8 cellular contexts compared by ENCODE assay signal in the genomic region with DNA sequence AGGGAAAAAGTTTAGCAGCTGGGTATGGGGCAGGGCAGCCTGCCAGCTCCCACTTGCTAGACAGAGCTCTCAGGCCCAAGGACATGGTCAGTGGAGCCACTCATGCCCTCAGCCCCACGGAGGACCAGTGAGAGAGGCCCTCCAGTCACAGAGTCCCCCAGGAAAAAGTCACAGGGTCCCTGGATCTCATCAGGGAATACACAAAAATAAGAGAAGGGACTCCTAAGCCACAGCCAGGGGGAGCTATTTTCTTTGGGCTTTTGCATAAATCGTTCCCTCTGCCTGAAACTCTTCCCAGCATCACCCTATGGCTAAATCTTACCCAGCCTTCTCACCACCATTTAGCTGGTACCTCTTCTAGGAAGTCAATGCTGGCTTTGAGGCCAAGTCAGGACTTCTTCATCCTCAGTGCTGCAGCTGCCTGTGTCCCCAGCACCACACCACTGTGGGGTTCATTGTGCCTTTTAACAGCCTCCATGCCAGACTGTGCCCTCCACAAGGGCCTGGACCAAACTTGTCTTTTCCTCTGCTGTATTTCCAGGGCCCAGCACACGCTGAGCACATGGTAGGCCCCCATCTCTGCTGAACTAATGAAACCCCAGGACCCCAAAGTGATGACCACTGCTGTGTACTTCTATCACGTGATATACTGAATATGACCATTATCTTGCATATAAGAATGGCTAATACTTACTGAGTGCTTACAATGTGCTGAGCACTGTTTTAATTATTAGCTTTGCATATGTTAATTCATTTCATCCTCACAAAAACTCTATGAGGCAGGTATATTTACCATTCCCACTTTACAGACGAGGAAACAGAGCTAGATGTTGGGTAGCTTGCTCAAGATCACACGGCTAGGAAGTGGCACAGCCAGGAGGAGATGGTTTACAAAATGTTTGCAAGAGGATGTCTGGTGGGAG. TPM values are rescaled to one million over a fixed set of nuclear protein-coding genes. Genes with fewer than 3 reads are reported as not detected.
DNase-seq lines count a peak whose midpoint lies in the region; ATAC-seq and TF ChIP-seq lines count a peak whose summit lies in the region.

No MANE protein-coding gene starts in this region.

- H3K9me3 ChIP-seq in OCI-LY3 (ENCODE audit: insufficient read depth, low read length) (no peaks in the 10 kb centered on the region), breast epithelium (no peaks in the 10 kb centered on the region)

- peak overlapping the region; percentile 97 for H3K4me2 ChIP-seq in OCI-LY3 (ENCODE audit: low read length)

- no peak for TF ChIP-seq POLR2A in breast epithelium (IDR thresholded peaks at IDR 0.05)

- H3K36me3 ChIP-seq in OCI-LY3 (replicated peaks; ENCODE audit: low read depth, low read length) (peaks cover 31% of the 10 kb centered on the region), breast epithelium (peaks cover 10% of the 10 kb centered on the region)

- peak overlapping the region; percentile 80 for H3K4me3 ChIP-seq in OCI-LY3 (ENCODE audit: low read length)
- H3K4me3 ChIP-seq in breast epithelium, result peak overlapping the region in 2 of 3 donors; percentile 94 to 99

- DNase-seq in D341Med (ENCODE audit: low spot score), result peak; percentile 72
- peak; percentile 62 for DNase-seq in HT1080 (ENCODE audit: low read depth)
- peak in 1 of 2 donors; percentile 46 for DNase-seq in breast epithelium (ENCODE audit: low spot score in 2 of 2)
- peak; percentile 59 for DNase-seq in kidney tubule cell (ENCODE audit: low spot score)
- DNase-seq in substantia nigra (lab: John Stamatoyannopoulos, UW), result peak in 4 of 49 donors; percentile 14 to 71 (median 19)
- DNase-seq in stimulated activated naive CD4-positive, alpha-beta T cell treated with Interleukin-2 at 50 U/mL for 16 hours (lab: John Stamatoyannopoulos, UW), result no peak

- peaks cover 24% of the 10 kb centered on the region for H3K79me2 ChIP-seq in OCI-LY3 (ENCODE audit: low read length)

- H3K27me3 ChIP-seq in OCI-LY3 (ENCODE audit: low read depth, low read length) (no peaks in the 10 kb centered on the region), breast epithelium (no peaks in the 10 kb centered on the region)

- peaks cover 7% of the 10 kb centered on the region; the same call in 1 of the 2 replicates for H4K20me1 ChIP-seq in OCI-LY3 (ENCODE audit: insufficient read depth, low read length)

- peak overlapping the region; percentile 91 for H3K27ac ChIP-seq in OCI-LY3 (ENCODE audit: low read length)
- H3K27ac ChIP-seq in breast epithelium, result peak overlapping the region; percentile 14 to 44
- H3K27ac ChIP-seq in substantia nigra (ENCODE audit: low read depth, low read length, poor library complexity, severe bottlenecking), result peak overlapping the region; percentile 100

- intact Hi-C loops in breast epithelium (cut with DNase I; ENCODE audit: low total_unique reads), result no loop called here

- H3K4me1 ChIP-seq in OCI-LY3 (ENCODE audit: low read length) (peaks cover 39% of the 10 kb centered on the region), breast epithelium (no peaks in the 10 kb centered on the region)

- peak overlapping the region; percentile 91 for H3K9ac ChIP-seq in OCI-LY3 (ENCODE audit: low read length)

- TF ChIP-seq CTCF in OCI-LY3 (IDR thresholded peaks at IDR 0.05; ENCODE audit: low read depth, low read length) (peak; percentile 90), breast epithelium (IDR thresholded peaks at IDR 0.05) (peak in 2 of 3 donors; percentile 11 to 41)

- no peak overlapping the region for H2AFZ ChIP-seq in OCI-LY3 (ENCODE audit: low read depth, low read length)

- no peak for ATAC-seq in GM18867 (IDR thresholded peaks at IDR 0.05; ENCODE audit: unreplicated experiment)

RNA-seq across cellular contexts. Expression of gene ZNF335, which starts 2.0 kb away (rescaled TPM):
- 13.6 and 18.0 TPM in 2 replicates for total RNA-seq in HT1080 (2014; rRNA removed; shearing (Covaris generic))
- 10.1 and 10.5 TPM in 2 replicates for polyA plus RNA-seq in HT1080 (2015; cell fraction: cytosol; rRNA removed)
- polyA plus RNA-seq in HT1080 (2015; cell fraction: nucleus; rRNA removed), result 35.0 and 42.8 TPM in 2 replicates
- 10 to 100 TPM; 12.6 to 25.9 (median 20.6) TPM for total RNA-seq in breast epithelium

RNA-seq across cellular contexts. Expression of gene PCIF1, which starts 35.5 kb away (rescaled TPM):
- total RNA-seq in HT1080 (2014; rRNA removed; shearing (Covaris generic)), result 12.4 and 17.7 TPM in 2 replicates
- polyA plus RNA-seq in HT1080 (2015; cell fraction: cytosol; rRNA removed), result 32.3 and 36.5 TPM in 2 replicates
- polyA plus RNA-seq in HT1080 (2015; cell fraction: nucleus; rRNA removed), result 25.4 and 27.3 TPM in 2 replicates
- total RNA-seq in breast epithelium, result 10 to 100 TPM; 28.2 to 40.2 (median 30.8) TPM

RNA-seq across cellular contexts. Expression of gene MMP9, which starts 38.7 kb away (rescaled TPM):
- total RNA-seq in HT1080 (2014; rRNA removed; shearing (Covaris generic)), result 19.4 and 24.4 TPM in 2 replicates
- polyA plus RNA-seq in HT1080 (2015; cell fraction: cytosol; rRNA removed), result 0.06 and 0.11 TPM in 2 replicates
- 0.79 and 0.94 TPM in 2 replicates for polyA plus RNA-seq in HT1080 (2015; cell fraction: nucleus; rRNA removed)
- 1 to 10 TPM in 2 of 3 donors, under 1 TPM in 1; 0.98 to 7.8 (median 5.9) TPM for total RNA-seq in breast epithelium

RNA-seq across cellular contexts. Expression of gene PLTP, which starts 58.0 kb away (rescaled TPM):
- total RNA-seq in HT1080 (2014; rRNA removed; shearing (Covaris generic)), result 0.16 TPM in 1 of 2 replicates, not detected in the other
- 0.75 and 0.85 TPM in 2 replicates for polyA plus RNA-seq in HT1080 (2015; cell fraction: cytosol; rRNA removed)
- polyA plus RNA-seq in HT1080 (2015; cell fraction: nucleus; rRNA removed), result 0.65 and 0.87 TPM in 2 replicates
- total RNA-seq in breast epithelium, result 100 to 1,000 TPM in 1 of 3 donors, 10 to 100 TPM in 2; 78.3 to 405 (median 100.0) TPM

RNA-seq across cellular contexts. Expression of gene SLC12A5, which starts 59.0 kb away (rescaled TPM):
- total RNA-seq in HT1080 (2014; rRNA removed; shearing (Covaris generic)), result 1.3 and 5.1 TPM in 2 replicates
- 3.2 and 4.1 TPM in 2 replicates for polyA plus RNA-seq in HT1080 (2015; cell fraction: cytosol; rRNA removed)
- polyA plus RNA-seq in HT1080 (2015; cell fraction: nucleus; rRNA removed), result 0.12 and 1.5 TPM in 2 replicates
- under 1 TPM in 1 of 3 donors, not detected in 2; 0.33 TPM for total RNA-seq in breast epithelium

Comparison
In these comparisons a context has a peak if more than half of its experiments do, and no peak if none do; other contexts are left out.
1. H3K27ac ChIP-seq: peak in every context shown above with its lines; median percentile 100 in substantia nigra; 91 in OCI-LY3; 29 in breast epithelium.